ENCODE assay signal across 8 cellular contexts in genomic region chr9:14616188-14616982, GRCh38.
DNase-seq lines count a peak whose midpoint lies in the region; TF ChIP-seq lines count a peak whose summit lies in the region.

No MANE protein-coding gene starts in this region.

- DNase-seq in SIG-M5 treated with dmso at 0.1 percent for 504 hours (lab: John Stamatoyannopoulos, UW; ENCODE audit: unreplicated experiment) = peak; percentile 40
- no peak for DNase-seq in SIG-M5 (lab: John Stamatoyannopoulos, UW)
- peak; percentile 48 for DNase-seq in H4 (ENCODE audit: low spot score)
- peak; percentile 12 for DNase-seq in SK-N-SH
- DNase-seq in fibroblast of the aortic adventitia (ENCODE audit: low read depth) = peak; percentile 84
- DNase-seq in prostate gland (ENCODE audit: low spot score) = no peak
- DNase-seq in NCI-H187 treated with DMSO at 0.1 percent for 48 hours (lab: John Stamatoyannopoulos, UW) = no peak

- TF ChIP-seq RAD21 in SK-N-SH (IDR thresholded peaks at IDR 0.05; ENCODE audit: low read length) = peak; percentile 76

- no peaks in the 10 kb centered on the region for H3F3A ChIP-seq in SK-N-SH (replicated peaks; ENCODE audit: insufficient read depth)

- no peak for TF ChIP-seq EP300 in SK-N-SH (IDR thresholded peaks at IDR 0.05; ENCODE audit: borderline replicate concordance in 1 of 2, low read depth in 1 of 2, low read length in 1 of 2)

- H3K36me3 ChIP-seq in SK-N-SH (replicated peaks in 1 of 2; ENCODE audit: control insufficient read depth in 1 of 2, insufficient read depth in 2 of 2, low read length in 1 of 2) (peaks cover 15 to 25% of the 10 kb centered on the region in 2 experiments), prostate gland (no peaks in the 10 kb centered on the region)

- H3K9me3 ChIP-seq in SK-N-SH = no peaks in the 10 kb centered on the region
- H3K9me3 ChIP-seq in prostate gland = no peaks in the 10 kb centered on the region

- H3K4me2 ChIP-seq in SK-N-SH = no peak overlapping the region

- H3K27ac ChIP-seq in SK-N-SH (ENCODE audit: low read depth in 2 of 2, low read length in 1 of 2) (no peak overlapping the region), prostate gland (no peak overlapping the region)

- POLR2A ChIA-PET in SK-N-SH (lab: Yijun Ruan, JAX) = no interaction called here

- H3K27me3 ChIP-seq in SK-N-SH (ENCODE audit: insufficient read depth) (no peaks in the 10 kb centered on the region), prostate gland (replicated peaks; ENCODE audit: insufficient read depth) (no peaks in the 10 kb centered on the region)

- no peak for TF ChIP-seq POLR2A in prostate gland (IDR thresholded peaks at IDR 0.05)

- no peak overlapping the region for H2AFZ ChIP-seq in SK-N-SH (ENCODE audit: low read depth)

- H3K9ac ChIP-seq in SK-N-SH = no peak overlapping the region

- no peak overlapping the region for H3K4me3 ChIP-seq in SK-N-SH (ENCODE audit: low read depth in 2 of 2, low read length in 1 of 2)
- no peak overlapping the region for H3K4me3 ChIP-seq in fibroblast of the aortic adventitia (ENCODE audit: low read depth, low read length)
- no peak overlapping the region for H3K4me3 ChIP-seq in prostate gland

- CTCF ChIA-PET in SK-N-SH (lab: Yijun Ruan, JAX) = interaction anchor here (0.6 to 2.0 kb wide), 17 partner anchors 9 to 519 kb away, joined by 3 to 13 read pairs (median 3); no protein-coding TSS in a partner anchor

- H3K4me1 ChIP-seq in SK-N-SH (ENCODE audit: control insufficient read depth in 1 of 2, insufficient read depth in 2 of 2, low read depth in 1 of 2, low read length in 1 of 2) (no peaks in the 10 kb centered on the region; a peak in 1 of 4 replicates), prostate gland (replicated peaks) (no peaks in the 10 kb centered on the region)

- intact Hi-C loops in prostate gland (cut with DNase I) = loop anchor here (2.0 kb wide), 1 partner anchor 152 kb away; no protein-coding TSS in a partner anchor

- H3K9me2 ChIP-seq in SK-N-SH = no peaks in the 10 kb centered on the region

- H3K79me2 ChIP-seq in SK-N-SH (ENCODE audit: insufficient read depth) = no peaks in the 10 kb centered on the region

- 74% methylated on average over 3 of the region's 3 CpGs for WGBS in SK-N-SH (ENCODE audit: low lambda C conversion rate)
- 45% methylated on average over 3 of the region's 3 CpGs for WGBS in prostate gland

- H4K20me1 ChIP-seq in SK-N-SH (ENCODE audit: insufficient read depth) = no peaks in the 10 kb centered on the region

- peak; percentile 78 for TF ChIP-seq CTCF in LNCAP (IDR thresholded peaks at IDR 0.05)
- TF ChIP-seq CTCF in SK-N-SH (IDR thresholded peaks at IDR 0.05) = peak; percentile 77
- peak; percentile 66 for TF ChIP-seq CTCF in fibroblast of the aortic adventitia (IDR thresholded peaks at IDR 0.05; ENCODE audit: insufficient read depth, low read length)
- TF ChIP-seq CTCF in prostate gland (IDR thresholded peaks at IDR 0.05) = peak in 3 of 4 experiments; percentile 58 to 72 (median 59)

TF ChIP-seq in SK-N-SH, 30 proteins besides CTCF, POLR2A, EP300 and RAD21:
- peak; percentile 60 for TF ChIP-seq SMC3 (IDR thresholded peaks at IDR 0.05; ENCODE audit: low read depth, low read length)
- no peak for TF ChIP-seq GATA2 (CRISPR knock-in tag; IDR thresholded peaks at IDR 0.05)

Comparison
In these comparisons a context has a peak if more than half of its experiments do, and no peak if none do; other contexts are left out.
1. DNase-seq: peak in SIG-M5 treated with dmso at 0.1 percent for 504 hours (single experiment), H4 (single experiment), SK-N-SH (single experiment) and fibroblast of the aortic adventitia (single experiment); none in SIG-M5 (single experiment), prostate gland (single experiment) and NCI-H187 treated with DMSO at 0.1 percent for 48 hours (single experiment).
2. Peak in every context shown above with its lines, with median percentiles within 50 percentile points of each other: CTCF ChIP-seq.